ENCODE assay signal across 19 cellular contexts in genomic region chrX:12309733-12310054, GRCh38.
DNase-seq lines count a peak whose midpoint lies in the region; FAIRE-seq and TF ChIP-seq lines count a peak whose summit lies in the region.
"Had no signal": no experiment of that assay in that cellular context is flagged by ENCODE, and none has a peak within 500 bp of the region (broad histone marks: within the 10 kb centered on the region; RNA-seq: fewer than 3 reads in every experiment).

No MANE protein-coding gene starts in this region.

- H3K27ac ChIP-seq in HUES6 (ENCODE audit: low read depth, low read length) (peak overlapping the region; percentile 84), transverse colon (no peak overlapping the region)
- H3K27ac ChIP-seq: C4-2B, PC-9, SJCRH30 had no signal

- H3K9me3 Mint-ChIP-seq in glutamatergic neuron (ENCODE audit: unreplicated experiment) = peaks cover 1% of the 10 kb centered on the region
- H3K9me3 Mint-ChIP-seq: HFFc6 had no signal

- no peak overlapping the region for H3K27ac Mint-ChIP-seq in glutamatergic neuron (ENCODE audit: unreplicated experiment)
- H3K27ac Mint-ChIP-seq: HFFc6 had no signal

- DNase-seq in GM19239 (ENCODE audit: insufficient read length, low spot score) = no peak
- DNase-seq in NCI-H69 (lab: John Stamatoyannopoulos, UW) = peak; percentile 48
- DNase-seq in glutamatergic neuron = no peak
- DNase-seq in transverse colon = no peak
- DNase-seq in stimulated activated naive CD4-positive, alpha-beta T cell treated with Interleukin-2 at 50 U/mL for 16 hours (lab: John Stamatoyannopoulos, UW) = no peak
- DNase-seq in RCC 7860 (ENCODE audit: low spot score) = no peak
- DNase-seq in NCI-H2029 treated with DMSO at 0.1 percent for 48 hours (lab: John Stamatoyannopoulos, UW) = no peak
- DNase-seq: AML-193, GF-D8, GOT3, HFFc6, IMR-90, NCI-H1436 treated with DMSO at 0.1 percent for 48 hours, NCI-H82, SJCRH30, T1000 had no signal

- H3K9ac ChIP-seq in HUES6 (ENCODE audit: low read length) = peak overlapping the region; percentile 63

- H3K36me3 Mint-ChIP-seq in glutamatergic neuron (ENCODE audit: unreplicated experiment) = peaks cover 6% of the 10 kb centered on the region

- FAIRE-seq in GM19239 (lab: Jason Lieb, UNC) = peak; percentile 4
- FAIRE-seq in RCC 7860 (lab: Jason Lieb, UNC) = no peak

- WGBS in transverse colon (ENCODE audit: low coverage in 1 of 2), 2 donors = 59% methylated on average over 5 of the region's 5 CpGs; no CpG with 5 or more reads in 1 of the 2 donors

- peaks cover 1% of the 10 kb centered on the region for H3K27me3 Mint-ChIP-seq in glutamatergic neuron (ENCODE audit: unreplicated experiment)

- TF ChIP-seq CTCF in glutamatergic neuron (IDR thresholded peaks at IDR 0.05; ENCODE audit: partially characterized antibody, unreplicated experiment) (no peak), transverse colon (IDR thresholded peaks at IDR 0.05) (no peak)

- intact Hi-C loops in transverse colon (cut with DNase I; ENCODE audit: low total_unique reads) = no loop called here

- H3K9me3 ChIP-seq in HUES6 (ENCODE audit: control insufficient read depth, insufficient read depth, low read depth, low read length) (no peaks in the 10 kb centered on the region; the same call in 1 of the 2 replicates), transverse colon (no peaks in the 10 kb centered on the region)
- H3K9me3 ChIP-seq: SJCRH30 had no signal

- peaks cover 6% of the 10 kb centered on the region for H3K4me1 Mint-ChIP-seq in glutamatergic neuron (ENCODE audit: low read depth, unreplicated experiment)

- in situ Hi-C loops in transverse colon (cut with MboI; ENCODE audit: low pct_ligation_motif_present in 1 of 4, low pct_unique_long_range_greater_than_20kb in 1 of 4, low sequenced_read_pairs in 3 of 4) = no loop called here

- no peak for TF ChIP-seq POLR2A in transverse colon (IDR thresholded peaks at IDR 0.05)

- H3K4me1 ChIP-seq in HUES6 (ENCODE audit: control insufficient read depth, insufficient read depth, low read length) = peaks cover 36% of the 10 kb centered on the region
- no peaks in the 10 kb centered on the region for H3K4me1 ChIP-seq in transverse colon
- H3K4me1 ChIP-seq: SJCRH30 had no signal

- no peak for TF ChIP-seq EP300 in transverse colon (IDR thresholded peaks at IDR 0.05; ENCODE audit: low read depth)

- H3K27me3 ChIP-seq in HUES6 (ENCODE audit: control insufficient read depth, insufficient read depth, low read length) (no peaks in the 10 kb centered on the region), transverse colon (no peaks in the 10 kb centered on the region)
- H3K27me3 ChIP-seq: SJCRH30 had no signal

- peak overlapping the region; percentile 42 for H3K4me3 Mint-ChIP-seq in glutamatergic neuron (ENCODE audit: unreplicated experiment)
- H3K4me3 Mint-ChIP-seq: HFFc6 had no signal

- H3K4me3 ChIP-seq in HUES6 (ENCODE audit: low read depth, low read length) = peak overlapping the region; percentile 46
- H3K4me3 ChIP-seq in transverse colon = no peak overlapping the region
- H3K4me3 ChIP-seq: PC-9, SJCRH30 had no signal

- H3K36me3 ChIP-seq in HUES6 (ENCODE audit: control insufficient read depth, insufficient read depth, low read length) (no peaks in the 10 kb centered on the region), transverse colon (no peaks in the 10 kb centered on the region)
- H3K36me3 ChIP-seq: SJCRH30 had no signal
